In genomic region chr19:58477130-58477529, GRCh38 we compare ENCODE assay signal across 8 cellular contexts. TPM values are rescaled to one million over a fixed set of nuclear protein-coding genes. Genes with fewer than 3 reads are reported as not detected.
DNase-seq lines count a peak whose midpoint lies in the region; ATAC-seq lines count a peak whose summit lies in the region.
"Had no signal": no experiment of that assay in that cellular context is flagged by ENCODE, and none has a peak within 500 bp of the region (broad histone marks: within the 10 kb centered on the region; RNA-seq: fewer than 3 reads in every experiment).

No MANE protein-coding gene starts in this region.

- H3K4me3 Mint-ChIP-seq in activated T-helper 2 cell treated with anti-CD3 and anti-CD28 coated beads, Interferon-gamma antibody, Interleukin-2, Interleukin-4, amounts not matched to agents 10 μg/mL and 5 μg/mL and 100 μg/mL, durations not matched to agents 14 hours and 24 hours and 36 hours (ENCODE audit: low read depth), result peak overlapping the region; percentile 88
- peak overlapping the region; percentile 89 to 97 (median 94) for H3K4me3 Mint-ChIP-seq in immature natural killer cell
- H3K4me3 Mint-ChIP-seq in stimulated activated naive CD8-positive, alpha-beta T cell treated with anti-CD3 and anti-CD28 coated beads, Interleukin-15, amount 100 ng/mL, for 72 hours, result peak overlapping the region; percentile 85 to 92

- no peaks in the 10 kb centered on the region for H3K9me3 ChIP-seq in HUES6 (ENCODE audit: control insufficient read depth, insufficient read depth, low read depth, low read length)

- no peak for DNase-seq in activated T-helper 2 cell treated with anti-CD3 and anti-CD28 coated beads, Interferon-gamma antibody, Interleukin-2, Interleukin-4, amounts not matched to agents 10 μg/mL and 5 μg/mL and 100 μg/mL, durations not matched to agents 14 hours and 24 hours and 36 hours (ENCODE audit: low spot score)
- DNase-seq in immature natural killer cell, result no peak
- DNase-seq in stimulated activated naive CD8-positive, alpha-beta T cell treated with anti-CD3 and anti-CD28 coated beads, Interleukin-15, amount 100 ng/mL, for 72 hours, result no peak
- DNase-seq in effector CD8-positive, alpha-beta T cell (lab: John Stamatoyannopoulos, UW), result no peak
- DNase-seq in NCI-H2081 treated with DMSO at 0.1 percent for 48 hours (lab: John Stamatoyannopoulos, UW), result no peak
- no peak for DNase-seq in NCI-H2227 treated with DMSO at 0.1 percent for 48 hours (lab: John Stamatoyannopoulos, UW)
- DNase-seq: stimulated activated CD4-positive, alpha-beta T cell treated with anti-CD3 and anti-CD28 coated beads, Interleukin-4, amount 100 ng/mL, for 1 hour had no signal

- H3K27me3 ChIP-seq in HUES6 (ENCODE audit: control insufficient read depth, insufficient read depth, low read length), result no peaks in the 10 kb centered on the region

- intact Hi-C loops in activated T-helper 2 cell treated with anti-CD3 and anti-CD28 coated beads, Interferon-gamma antibody, Interleukin-2, Interleukin-4, amounts not matched to agents 10 μg/mL and 5 μg/mL and 100 μg/mL, durations not matched to agents 14 hours and 24 hours and 36 hours (cut with micrococcal nuclease), result loop anchor here (2.0 kb wide), 3 partner anchors 26 to 96 kb away; partner anchors contain the start of genes ZNF324B, ZNF584 and ZNF837

- peak overlapping the region; percentile 80; the same call in 1 of the 2 replicates for H3K4me3 ChIP-seq in HUES6 (ENCODE audit: low read depth, low read length)

- H3K36me3 Mint-ChIP-seq in activated T-helper 2 cell treated with anti-CD3 and anti-CD28 coated beads, Interferon-gamma antibody, Interleukin-2, Interleukin-4, amounts not matched to agents 10 μg/mL and 5 μg/mL and 100 μg/mL, durations not matched to agents 14 hours and 24 hours and 36 hours (ENCODE audit: low read depth), result peaks cover 11% of the 10 kb centered on the region
- peaks cover 0 to 3% (median 3%) of the 10 kb centered on the region in 3 donors for H3K36me3 Mint-ChIP-seq in immature natural killer cell

- H3K4me1 Mint-ChIP-seq in activated T-helper 2 cell treated with anti-CD3 and anti-CD28 coated beads, Interferon-gamma antibody, Interleukin-2, Interleukin-4, amounts not matched to agents 10 μg/mL and 5 μg/mL and 100 μg/mL, durations not matched to agents 14 hours and 24 hours and 36 hours (ENCODE audit: low read depth), result peaks cover 18% of the 10 kb centered on the region
- H3K4me1 Mint-ChIP-seq in immature natural killer cell, result peaks cover 22 to 33% of the 10 kb centered on the region in 2 donors
- peaks cover 45% of the 10 kb centered on the region for H3K4me1 Mint-ChIP-seq in stimulated activated naive CD8-positive, alpha-beta T cell treated with anti-CD3 and anti-CD28 coated beads, Interleukin-15, amount 100 ng/mL, for 72 hours

- no peak overlapping the region for H3K27ac ChIP-seq in HUES6 (ENCODE audit: low read depth, low read length)

- H3K36me3 ChIP-seq in HUES6 (ENCODE audit: control insufficient read depth, insufficient read depth, low read length), result peaks cover 22% of the 10 kb centered on the region

- peaks cover 9% of the 10 kb centered on the region for H3K4me1 ChIP-seq in HUES6 (ENCODE audit: control insufficient read depth, insufficient read depth, low read length)

- no peaks in the 10 kb centered on the region for H3K9me3 Mint-ChIP-seq in activated T-helper 2 cell treated with anti-CD3 and anti-CD28 coated beads, Interferon-gamma antibody, Interleukin-2, Interleukin-4, amounts not matched to agents 10 μg/mL and 5 μg/mL and 100 μg/mL, durations not matched to agents 14 hours and 24 hours and 36 hours
- H3K9me3 Mint-ChIP-seq in immature natural killer cell, result no peaks in the 10 kb centered on the region
- H3K9me3 Mint-ChIP-seq in stimulated activated naive CD8-positive, alpha-beta T cell treated with anti-CD3 and anti-CD28 coated beads, Interleukin-15, amount 100 ng/mL, for 72 hours, result no peaks in the 10 kb centered on the region

- ATAC-seq in stimulated activated naive CD8-positive, alpha-beta T cell treated with anti-CD3 and anti-CD28 coated beads, Interleukin-15, amount 100 ng/mL, for 72 hours, result no peak

- H3K27me3 Mint-ChIP-seq in activated T-helper 2 cell treated with anti-CD3 and anti-CD28 coated beads, Interferon-gamma antibody, Interleukin-2, Interleukin-4, amounts not matched to agents 10 μg/mL and 5 μg/mL and 100 μg/mL, durations not matched to agents 14 hours and 24 hours and 36 hours (ENCODE audit: low read depth), result no peaks in the 10 kb centered on the region
- peaks cover 2 to 11% (median 9%) of the 10 kb centered on the region in 3 donors for H3K27me3 Mint-ChIP-seq in immature natural killer cell (ENCODE audit: low read depth in 3 of 3)
- H3K27me3 Mint-ChIP-seq in stimulated activated naive CD8-positive, alpha-beta T cell treated with anti-CD3 and anti-CD28 coated beads, Interleukin-15, amount 100 ng/mL, for 72 hours, result no peaks in the 10 kb centered on the region

- peak overlapping the region; percentile 93 for H3K27ac Mint-ChIP-seq in activated T-helper 2 cell treated with anti-CD3 and anti-CD28 coated beads, Interferon-gamma antibody, Interleukin-2, Interleukin-4, amounts not matched to agents 10 μg/mL and 5 μg/mL and 100 μg/mL, durations not matched to agents 14 hours and 24 hours and 36 hours
- H3K27ac Mint-ChIP-seq in immature natural killer cell, result peak overlapping the region; percentile 95 to 100 (median 98)
- peak overlapping the region; percentile 94 to 97 for H3K27ac Mint-ChIP-seq in stimulated activated naive CD8-positive, alpha-beta T cell treated with anti-CD3 and anti-CD28 coated beads, Interleukin-15, amount 100 ng/mL, for 72 hours

- no peak overlapping the region for H3K9ac ChIP-seq in HUES6 (ENCODE audit: low read length)

RNA-seq across cellular contexts. Expression of gene ZNF446, which starts 1.0 kb away (rescaled TPM):
- 6.6 and 6.9 TPM in 2 replicates for total RNA-seq in activated T-helper 2 cell treated with anti-CD3 and anti-CD28 coated beads, Interferon-gamma antibody, Interleukin-2, Interleukin-4, amounts not matched to agents 10 μg/mL and 5 μg/mL and 100 μg/mL, durations not matched to agents 14 hours and 24 hours and 36 hours
- polyA plus RNA-seq in immature natural killer cell, result 1 to 10 TPM; 2.3 to 3.6 (median 2.5) TPM

RNA-seq across cellular contexts. Expression of gene ZNF324, which starts 10.2 kb away (rescaled TPM):
- total RNA-seq in activated T-helper 2 cell treated with anti-CD3 and anti-CD28 coated beads, Interferon-gamma antibody, Interleukin-2, Interleukin-4, amounts not matched to agents 10 μg/mL and 5 μg/mL and 100 μg/mL, durations not matched to agents 14 hours and 24 hours and 36 hours, result 11.6 and 12.3 TPM in 2 replicates
- polyA plus RNA-seq in immature natural killer cell, result 10 to 100 TPM in 2 of 3 donors, 1 to 10 TPM in 1; 5.8 to 13.8 (median 11.4) TPM

RNA-seq across cellular contexts. Expression of gene ZNF324B, which starts 25.7 kb away (rescaled TPM):
- total RNA-seq in activated T-helper 2 cell treated with anti-CD3 and anti-CD28 coated beads, Interferon-gamma antibody, Interleukin-2, Interleukin-4, amounts not matched to agents 10 μg/mL and 5 μg/mL and 100 μg/mL, durations not matched to agents 14 hours and 24 hours and 36 hours, result 9.6 and 11.3 TPM in 2 replicates
- polyA plus RNA-seq in immature natural killer cell, result 1 to 10 TPM in 2 of 3 donors, not detected in 1; 1.1 to 2.0 TPM

RNA-seq across cellular contexts. Expression of gene SLC27A5, which starts 34.7 kb away (rescaled TPM):
- 23.0 and 23.5 TPM in 2 replicates for total RNA-seq in activated T-helper 2 cell treated with anti-CD3 and anti-CD28 coated beads, Interferon-gamma antibody, Interleukin-2, Interleukin-4, amounts not matched to agents 10 μg/mL and 5 μg/mL and 100 μg/mL, durations not matched to agents 14 hours and 24 hours and 36 hours
- 10 to 100 TPM in 2 of 3 donors, 1 to 10 TPM in 1; 7.6 to 23.7 (median 14.8) TPM for polyA plus RNA-seq in immature natural killer cell

RNA-seq across cellular contexts. Expression of gene ZNF132, which starts 37.2 kb away (rescaled TPM):
- 3.2 and 3.4 TPM in 2 replicates for total RNA-seq in activated T-helper 2 cell treated with anti-CD3 and anti-CD28 coated beads, Interferon-gamma antibody, Interleukin-2, Interleukin-4, amounts not matched to agents 10 μg/mL and 5 μg/mL and 100 μg/mL, durations not matched to agents 14 hours and 24 hours and 36 hours
- 1 to 10 TPM in 1 of 3 donors, under 1 TPM in 1, not detected in 1; 0.60 to 1.2 TPM for polyA plus RNA-seq in immature natural killer cell
